ENCODE assay signal across 1 cellular context in the genomic region with DNA sequence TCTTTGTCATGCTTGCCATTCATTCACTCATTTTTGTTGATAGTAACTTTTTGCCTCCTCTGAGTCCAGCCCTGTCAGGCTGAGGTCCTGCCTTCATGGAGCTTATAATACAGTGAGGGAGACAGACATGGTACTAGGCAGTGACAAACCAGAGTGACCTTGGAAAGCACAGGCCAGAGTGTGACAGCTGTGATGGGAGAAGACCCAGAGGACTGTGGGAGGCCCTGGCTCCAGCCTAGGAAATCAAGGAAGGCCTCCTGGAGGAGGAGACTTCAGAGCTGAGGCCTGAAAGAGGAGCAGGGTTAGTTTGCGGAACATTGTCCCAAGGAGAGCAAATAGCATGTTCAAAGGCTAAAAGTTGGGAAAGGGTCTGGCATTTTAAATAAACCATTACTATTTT.
TF ChIP-seq lines count a peak whose summit lies in the region.

No MANE protein-coding gene starts in this region.

TF ChIP-seq in HepG2, 621 proteins besides CTCF, POLR2A, EP300 and RAD21:
- no peak for TF ChIP-seq BCL6 (CRISPR knock-in tag; IDR thresholded peaks at IDR 0.05)
- TF ChIP-seq ZFP36 (IDR thresholded peaks at IDR 0.05; ENCODE audit: borderline replicate concordance, low read depth, low read length, partially characterized antibody): peak; percentile 95
- no peak for TF ChIP-seq ZNF720 (CRISPR knock-in tag; IDR thresholded peaks at IDR 0.05)
- no peak for TF ChIP-seq ZNF7 (CRISPR knock-in tag; IDR thresholded peaks at IDR 0.05)
- TF ChIP-seq SNAI1 (CRISPR knock-in tag; IDR thresholded peaks at IDR 0.05; ENCODE audit: borderline replicate concordance): peak; percentile 10; the same call in 1 of the 2 replicates
- TF ChIP-seq ZMYM3 (CRISPR knock-in tag; IDR thresholded peaks at IDR 0.05): 0 out of 2 replicates have a peak, but pooled peaks have one; percentile 26
- TF ChIP-seq THAP11 (CRISPR knock-in tag; IDR thresholded peaks at IDR 0.05): no peak
- TF ChIP-seq, protein P1, sequence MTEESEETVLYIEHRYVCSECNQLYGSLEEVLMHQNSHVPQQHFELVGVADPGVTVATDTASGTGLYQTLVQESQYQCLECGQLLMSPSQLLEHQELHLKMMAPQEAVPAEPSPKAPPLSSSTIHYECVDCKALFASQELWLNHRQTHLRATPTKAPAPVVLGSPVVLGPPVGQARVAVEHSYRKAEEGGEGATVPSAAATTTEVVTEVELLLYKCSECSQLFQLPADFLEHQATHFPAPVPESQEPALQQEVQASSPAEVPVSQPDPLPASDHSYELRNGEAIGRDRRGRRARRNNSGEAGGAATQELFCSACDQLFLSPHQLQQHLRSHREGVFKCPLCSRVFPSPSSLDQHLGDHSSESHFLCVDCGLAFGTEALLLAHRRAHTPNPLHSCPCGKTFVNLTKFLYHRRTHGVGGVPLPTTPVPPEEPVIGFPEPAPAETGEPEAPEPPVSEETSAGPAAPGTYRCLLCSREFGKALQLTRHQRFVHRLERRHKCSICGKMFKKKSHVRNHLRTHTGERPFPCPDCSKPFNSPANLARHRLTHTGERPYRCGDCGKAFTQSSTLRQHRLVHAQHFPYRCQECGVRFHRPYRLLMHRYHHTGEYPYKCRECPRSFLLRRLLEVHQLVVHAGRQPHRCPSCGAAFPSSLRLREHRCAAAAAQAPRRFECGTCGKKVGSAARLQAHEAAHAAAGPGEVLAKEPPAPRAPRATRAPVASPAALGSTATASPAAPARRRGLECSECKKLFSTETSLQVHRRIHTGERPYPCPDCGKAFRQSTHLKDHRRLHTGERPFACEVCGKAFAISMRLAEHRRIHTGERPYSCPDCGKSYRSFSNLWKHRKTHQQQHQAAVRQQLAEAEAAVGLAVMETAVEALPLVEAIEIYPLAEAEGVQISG (CRISPR knock-in tag; IDR thresholded peaks at IDR 0.05): no peak
- TF ChIP-seq CAMTA2 (CRISPR knock-in tag; IDR thresholded peaks at IDR 0.05; ENCODE audit: borderline replicate concordance): no peak
- TF ChIP-seq, protein P2, sequence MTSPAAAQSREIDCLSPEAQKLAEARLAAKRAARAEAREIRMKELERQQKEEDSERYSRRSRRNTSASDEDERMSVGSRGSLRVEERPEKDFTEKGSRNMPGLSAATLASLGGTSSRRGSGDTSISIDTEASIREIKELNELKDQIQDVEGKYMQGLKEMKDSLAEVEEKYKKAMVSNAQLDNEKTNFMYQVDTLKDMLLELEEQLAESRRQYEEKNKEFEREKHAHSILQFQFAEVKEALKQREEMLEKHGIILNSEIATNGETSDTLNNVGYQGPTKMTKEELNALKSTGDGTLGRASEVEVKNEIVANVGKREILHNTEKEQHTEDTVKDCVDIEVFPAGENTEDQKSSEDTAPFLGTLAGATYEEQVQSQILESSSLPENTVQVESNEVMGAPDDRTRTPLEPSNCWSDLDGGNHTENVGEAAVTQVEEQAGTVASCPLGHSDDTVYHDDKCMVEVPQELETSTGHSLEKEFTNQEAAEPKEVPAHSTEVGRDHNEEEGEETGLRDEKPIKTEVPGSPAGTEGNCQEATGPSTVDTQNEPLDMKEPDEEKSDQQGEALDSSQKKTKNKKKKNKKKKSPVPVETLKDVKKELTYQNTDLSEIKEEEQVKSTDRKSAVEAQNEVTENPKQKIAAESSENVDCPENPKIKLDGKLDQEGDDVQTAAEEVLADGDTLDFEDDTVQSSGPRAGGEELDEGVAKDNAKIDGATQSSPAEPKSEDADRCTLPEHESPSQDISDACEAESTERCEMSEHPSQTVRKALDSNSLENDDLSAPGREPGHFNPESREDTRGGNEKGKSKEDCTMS (CRISPR knock-in tag; conservative IDR thresholded peaks at IDR 0.05): no peak
- TF ChIP-seq SMC3 (IDR thresholded peaks at IDR 0.05; ENCODE audit: low read length): 0 out of 2 replicates have a peak, but pooled peaks have one; percentile 0
- no peak for TF ChIP-seq ZNF557 (CRISPR knock-in tag; IDR thresholded peaks at IDR 0.05)
TF ChIP-seq in HepG2: peak in this region for 4.
